In genomic region chrX:34874763-34875162, GRCh38 we compare ENCODE assay signal across 2 cellular contexts.
TF ChIP-seq lines count a peak whose summit lies in the region.

No MANE protein-coding gene starts in this region.

TF ChIP-seq in SK-N-SH, 30 proteins besides CTCF, POLR2A, EP300 and RAD21 (continued from another document):
- TF ChIP-seq PBX3 (IDR thresholded peaks at IDR 0.05), result no peak
- TF ChIP-seq POLR2AphosphoS5 (IDR thresholded peaks at IDR 0.05; ENCODE audit: low read depth, low read length), result no peak
- no peak for TF ChIP-seq MEF2A (IDR thresholded peaks at IDR 0.05; ENCODE audit: borderline replicate concordance, low read depth)
- no peak for TF ChIP-seq USF2 (IDR thresholded peaks at IDR 0.05; ENCODE audit: borderline replicate concordance, low read depth, low read length)

TF ChIP-seq in SK-N-SH treated with all-trans-retinoic acid at 6 μM for 48 hours, 23 proteins besides CTCF, POLR2A, EP300 and RAD21 (continued from another document):
- TF ChIP-seq CSRNP3 (CRISPR knock-in tag; IDR thresholded peaks at IDR 0.05) (no peak), ZFP3 (CRISPR knock-in tag; IDR thresholded peaks at IDR 0.05) (no peak), CSDC2 (CRISPR knock-in tag; IDR thresholded peaks at IDR 0.05) (no peak), CREB5 (CRISPR knock-in tag; IDR thresholded peaks at IDR 0.05; ENCODE audit: low read depth) (no peak), POU6F1 (CRISPR knock-in tag; IDR thresholded peaks at IDR 0.05; ENCODE audit: borderline replicate concordance, low read depth) (no peak)
